ENCODE assay signal across 1 cellular context in genomic region chr1:214429951-214430742, GRCh38.
A peak's percentile ranks its signal among the peaks of the same experiment; 100 is the strongest.
TF ChIP-seq lines count a peak whose summit lies in the region.

No MANE protein-coding gene starts in this region.

TF ChIP-seq in HEK293, 187 proteins besides CTCF, POLR2A, EP300 and RAD21 (continued from another document):
- peak; percentile 51; the same call in 1 of the 2 replicates for TF ChIP-seq ZBTB11 (tag by site-specific recombination; conservative IDR thresholded peaks at IDR 0.05; ENCODE audit: low read depth)
TF ChIP-seq in HEK293: peak in this region for 2.
